In genomic region chr11:45079943-45080719, GRCh38 we compare ENCODE assay signal across 8 cellular contexts.
A peak's percentile ranks its signal among the peaks of the same experiment; 100 is the strongest.
DNase-seq lines count a peak whose midpoint lies in the region; ATAC-seq, FAIRE-seq and TF ChIP-seq lines count a peak whose summit lies in the region.

No MANE protein-coding gene starts in this region.

- ATAC-seq in GM18909 (IDR thresholded peaks at IDR 0.05; ENCODE audit: poor library complexity, unreplicated experiment), result peak; percentile 81

- no peak for TF ChIP-seq POLR2A in stomach (IDR thresholded peaks at IDR 0.05)

- intact Hi-C loops in stomach (cut with DNase I; ENCODE audit: low total_unique reads), result no loop called here

- no peaks in the 10 kb centered on the region for H3K9me1 ChIP-seq in keratinocyte (ENCODE audit: control insufficient read depth, extremely low read depth, insufficient read depth, low read length)

- H3K27ac ChIP-seq in keratinocyte (ENCODE audit: control insufficient read depth, insufficient read depth, low read length) (peak overlapping the region; percentile 21), stomach (peak overlapping the region in 3 of 5 donors; percentile 10 to 39 (median 33))

- H3K9me2 ChIP-seq in Loucy (replicated peaks; ENCODE audit: low read depth, low read length), result no peaks in the 10 kb centered on the region

- H3K9ac ChIP-seq in Loucy (ENCODE audit: low read depth, low read length, poor library complexity, severe bottlenecking) (peak overlapping the region; percentile 57), keratinocyte (ENCODE audit: control insufficient read depth, extremely low read depth, insufficient read depth, low read length) (peak overlapping the region; percentile 48)

- H3K9me3 ChIP-seq in Loucy (ENCODE audit: insufficient read depth, low read depth, low read length), result no peaks in the 10 kb centered on the region
- H3K9me3 ChIP-seq in keratinocyte (ENCODE audit: control insufficient read depth, low read depth, low read length), result no peaks in the 10 kb centered on the region
- no peaks in the 10 kb centered on the region for H3K9me3 ChIP-seq in stomach

- no peaks in the 10 kb centered on the region for H3K27me3 ChIP-seq in Loucy (ENCODE audit: insufficient read depth, low read length, poor library complexity, severe bottlenecking)
- no peaks in the 10 kb centered on the region for H3K27me3 ChIP-seq in keratinocyte (ENCODE audit: control insufficient read depth, extremely low read depth, insufficient read depth, low read length)
- peaks cover 0 to 19% (median 0%) of the 10 kb centered on the region in 3 donors for H3K27me3 ChIP-seq in stomach

- no peaks in the 10 kb centered on the region for H4K20me1 ChIP-seq in Loucy (ENCODE audit: insufficient read depth, low read length, poor library complexity, severe bottlenecking)
- no peaks in the 10 kb centered on the region for H4K20me1 ChIP-seq in keratinocyte (ENCODE audit: control insufficient read depth, extremely low read depth, insufficient read depth, low read length)

- no peak for FAIRE-seq in keratinocyte (lab: Jason Lieb, UNC)

- no peak for TF ChIP-seq EP300 in stomach (IDR thresholded peaks at IDR 0.05)

- H3F3A ChIP-seq in Loucy (ENCODE audit: low read depth), result no peaks in the 10 kb centered on the region

- H3K4me3 ChIP-seq in Loucy (ENCODE audit: low read length, poor library complexity, severe bottlenecking) (peak overlapping the region; percentile 49), keratinocyte (ENCODE audit: control insufficient read depth in 2 of 3, extremely low read depth in 1 of 3, insufficient read depth in 2 of 3, low read depth in 1 of 3, low read length in 3 of 3) (no peak overlapping the region), stomach (peak overlapping the region in 1 of 4 donors; percentile 1)

- dilution Hi-C loops in keratinocyte (cut with MboI; ENCODE audit: extremely low pct_ligation_motif_present, low sequenced_read_pairs), result no loop called here

- peak overlapping the region; percentile 66 for H3K4me2 ChIP-seq in Loucy (ENCODE audit: low read depth, low read length, poor library complexity, severe bottlenecking)
- H3K4me2 ChIP-seq in keratinocyte (ENCODE audit: control insufficient read depth, extremely low read depth, insufficient read depth, low read depth, low read length), result peak overlapping the region; percentile 59

- H3K79me2 ChIP-seq in Loucy (ENCODE audit: insufficient read depth, low read length), result no peaks in the 10 kb centered on the region
- no peaks in the 10 kb centered on the region for H3K79me2 ChIP-seq in keratinocyte (ENCODE audit: control insufficient read depth, insufficient read depth, low read length)

- H3K36me3 ChIP-seq in Loucy (ENCODE audit: insufficient read depth, low read length) (no peaks in the 10 kb centered on the region), keratinocyte (ENCODE audit: control insufficient read depth in 2 of 2, extremely low read depth in 1 of 2, insufficient read depth in 2 of 2, low read length in 2 of 2) (no peaks in the 10 kb centered on the region), stomach (no peaks in the 10 kb centered on the region)

- H2AFZ ChIP-seq in Loucy (ENCODE audit: low read length), result no peak overlapping the region
- peak overlapping the region; percentile 95 for H2AFZ ChIP-seq in keratinocyte (ENCODE audit: control insufficient read depth, low read length)

- TF ChIP-seq CTCF in Loucy (conservative IDR thresholded peaks at IDR 0.05; ENCODE audit: low read length) (peak; percentile 23; the same call in 1 of the 2 replicates), keratinocyte (optimal IDR thresholded peaks at IDR 0.05 in 1 of 3, IDR thresholded peaks at IDR 0.05 in 1 of 3, conservative IDR thresholded peaks at IDR 0.05 in 1 of 3; ENCODE audit: extremely low read depth in 1 of 3, insufficient read depth in 2 of 3, low read length in 3 of 3) (no peak), stomach (IDR thresholded peaks at IDR 0.05) (no peak)

- DNase-seq in activated CD8-positive, alpha-beta memory T cell treated with anti-CD3 and anti-CD28 coated beads for 48 hours (ENCODE audit: low read depth in 2 of 3, low spot score in 2 of 3), result peak in 2 of 3 experiments; percentile 29 to 30
- DNase-seq in keratinocyte (ENCODE audit: low read depth, low spot score) (no peak), stomach (peak; percentile 35), NCI-H748 (lab: John Stamatoyannopoulos, UW; ENCODE audit: unreplicated experiment) (no peak), islet precursor cell (no peak), GM03348 (ENCODE audit: low spot score) (no peak)

- peaks cover 48% of the 10 kb centered on the region for H3K4me1 ChIP-seq in Loucy (ENCODE audit: insufficient read depth, low read length, poor library complexity, severe bottlenecking)
- H3K4me1 ChIP-seq in keratinocyte (ENCODE audit: control insufficient read depth, extremely low read depth, insufficient read depth, low read length), result peaks cover 38% of the 10 kb centered on the region
- peaks cover 0 to 30% (median 14%) of the 10 kb centered on the region in 4 donors for H3K4me1 ChIP-seq in stomach

- WGBS in stomach, 5 donors, result 61 to 77% (median 68%) methylated on average over 15 to 16 of the region's 16 CpGs

Comparison
In these comparisons a context has a peak if more than half of its experiments do, and no peak if none do; other contexts are left out.
1. DNase-seq: peak in activated CD8-positive, alpha-beta memory T cell treated with anti-CD3 and anti-CD28 coated beads for 48 hours (2 of 3) and stomach (single experiment); none in keratinocyte (single experiment), NCI-H748 (single experiment), islet precursor cell (single experiment) and GM03348 (single experiment).